24 cellular contexts compared by ENCODE assay signal in genomic region chr2:144361742-144362141, GRCh38.
DNase-seq lines count a peak whose midpoint lies in the region; ATAC-seq, FAIRE-seq and TF ChIP-seq lines count a peak whose summit lies in the region.
"Had no signal": no experiment of that assay in that cellular context is flagged by ENCODE, and none has a peak within 500 bp of the region (broad histone marks: within the 10 kb centered on the region; RNA-seq: fewer than 3 reads in every experiment).

No MANE protein-coding gene starts in this region.

- no peak overlapping the region for H3K4me3 Mint-ChIP-seq in endodermal cell
- H3K4me3 Mint-ChIP-seq in activated CD8-positive, alpha-beta memory T cell treated with anti-CD3 and anti-CD28 coated beads, Interleukin-2, amount 10 ng/mL, durations not matched to agents 7 days and 5 days = no peak overlapping the region

- POLR2A ChIA-PET in HepG2 (lab: Yijun Ruan, JAX) = no interaction called here

- TF ChIP-seq RAD21 in HepG2 (CRISPR knock-in tag; IDR thresholded peaks at IDR 0.05) = no peak

- no peaks in the 10 kb centered on the region for H3K79me2 ChIP-seq in HepG2 (ENCODE audit: insufficient read depth, low read length)

- 0 out of 2 replicates have a peak, but pooled peaks have one; percentile 4 for TF ChIP-seq CTCF in HepG2 (CRISPR knock-in tag; IDR thresholded peaks at IDR 0.05)
- no peak for TF ChIP-seq CTCF in right lobe of liver (IDR thresholded peaks at IDR 0.05)
- TF ChIP-seq CTCF in endodermal cell (conservative IDR thresholded peaks at IDR 0.05) = peak; percentile 43

- TF ChIP-seq EP300 in HepG2 (IDR thresholded peaks at IDR 0.05; ENCODE audit: low read depth in 2 of 2, low read length in 2 of 2) = no peak
- TF ChIP-seq EP300 in HepG2 (CRISPR knock-in tag; IDR thresholded peaks at IDR 0.05; ENCODE audit: borderline replicate concordance) = no peak

- no peak overlapping the region for H3K27ac ChIP-seq in HepG2 (ENCODE audit: extremely low read length, insufficient read depth, low read length)
- no peak overlapping the region for H3K27ac ChIP-seq in right lobe of liver
- peak overlapping the region; percentile 94 for H3K27ac ChIP-seq in SK-N-MC
- H3K27ac ChIP-seq in endodermal cell (ENCODE audit: low read depth, low read length) = no peak overlapping the region
- H3K27ac ChIP-seq: 22Rv1, GM23248, HL-60, SJSA1 had no signal

- no peak overlapping the region for H2AFZ ChIP-seq in HepG2 (ENCODE audit: low read length)
- H2AFZ ChIP-seq: GM23248 had no signal

- no peaks in the 10 kb centered on the region for H3K27me3 ChIP-seq in HepG2 (ENCODE audit: control insufficient read depth in 1 of 2, insufficient read depth in 2 of 2, low read length in 2 of 2)
- no peaks in the 10 kb centered on the region for H3K27me3 ChIP-seq in right lobe of liver
- no peaks in the 10 kb centered on the region for H3K27me3 ChIP-seq in endodermal cell (ENCODE audit: control insufficient read depth, insufficient read depth, low read length, poor library complexity, severe bottlenecking)
- H3K27me3 ChIP-seq: SJSA1 had no signal

- H3K27ac Mint-ChIP-seq in endodermal cell = no peak overlapping the region
- H3K27ac Mint-ChIP-seq in activated CD8-positive, alpha-beta memory T cell treated with anti-CD3 and anti-CD28 coated beads, Interleukin-2, amount 10 ng/mL, durations not matched to agents 7 days and 5 days = no peak overlapping the region

- H3K9me3 ChIP-seq in HepG2 (ENCODE audit: low read length) (no peaks in the 10 kb centered on the region), right lobe of liver (no peaks in the 10 kb centered on the region), SK-N-MC (ENCODE audit: low read depth, low read length) (no peaks in the 10 kb centered on the region), endodermal cell (ENCODE audit: control insufficient read depth, low read length) (no peaks in the 10 kb centered on the region)
- H3K9me3 ChIP-seq: SJSA1 had no signal

- no peaks in the 10 kb centered on the region for H4K20me1 ChIP-seq in HepG2 (ENCODE audit: insufficient read depth, low read length)

- no peaks in the 10 kb centered on the region for H3K9me3 Mint-ChIP-seq in endodermal cell
- no peaks in the 10 kb centered on the region for H3K9me3 Mint-ChIP-seq in activated CD8-positive, alpha-beta memory T cell treated with anti-CD3 and anti-CD28 coated beads, Interleukin-2, amount 10 ng/mL, durations not matched to agents 7 days and 5 days (ENCODE audit: low read depth)

- DNase-seq in HepG2 (ENCODE audit: low spot score) (no peak), right lobe of liver (no peak), SK-N-MC (ENCODE audit: low read depth, low spot score) (no peak), endodermal cell (no peak)
- DNase-seq in activated CD8-positive, alpha-beta memory T cell treated with anti-CD3 and anti-CD28 coated beads, Interleukin-2, amount 10 ng/mL, durations not matched to agents 7 days and 5 days = no peak
- DNase-seq in NK-92 treated with Interleukin-12 subunit alpha and Interleukin-12 subunit beta, amount 100 ng/mL, for 24 hours (lab: John Stamatoyannopoulos, UW) = no peak
- DNase-seq: ACHN, Calu3, DMS79 treated with DMSO at 0.1 percent for 48 hours, GF-D8, KBM-7, MM.1S, NCI-H2029 treated with DMSO at 0.1 percent for 48 hours, NCI-H2227 treated with DMSO at 0.1 percent for 48 hours, NCI-H526 treated with DMSO at 0.1 percent for 48 hours, Right ventricle myocardium superior, RPMI8226 had no signal

- no peaks in the 10 kb centered on the region for H3K36me3 Mint-ChIP-seq in endodermal cell (ENCODE audit: low read depth)
- no peaks in the 10 kb centered on the region for H3K36me3 Mint-ChIP-seq in activated CD8-positive, alpha-beta memory T cell treated with anti-CD3 and anti-CD28 coated beads, Interleukin-2, amount 10 ng/mL, durations not matched to agents 7 days and 5 days

- no peaks in the 10 kb centered on the region for H3K4me1 Mint-ChIP-seq in endodermal cell
- peaks cover 19% of the 10 kb centered on the region for H3K4me1 Mint-ChIP-seq in activated CD8-positive, alpha-beta memory T cell treated with anti-CD3 and anti-CD28 coated beads, Interleukin-2, amount 10 ng/mL, durations not matched to agents 7 days and 5 days

- H3K9ac ChIP-seq in HepG2 (ENCODE audit: insufficient read depth, low read depth, low read length) (no peak overlapping the region), SK-N-MC (ENCODE audit: insufficient read length) (peak overlapping the region; percentile 18), endodermal cell (ENCODE audit: extremely low read depth, low read length, poor library complexity, severe bottlenecking) (no peak overlapping the region)
- H3K9ac ChIP-seq: GM23248 had no signal

- H3K4me3 ChIP-seq in HepG2 (replicated peaks in 1 of 3; ENCODE audit: insufficient read depth in 1 of 3, low read depth in 2 of 3, low read length in 3 of 3) (no peak overlapping the region), right lobe of liver (no peak overlapping the region), SK-N-MC (no peak overlapping the region), endodermal cell (ENCODE audit: low read length) (no peak overlapping the region)
- H3K4me3 ChIP-seq: GM23248, SJSA1 had no signal

- ATAC-seq in HepG2 (no peak), right lobe of liver (no peak), HG03108 (IDR thresholded peaks at IDR 0.05; ENCODE audit: unreplicated experiment) (no peak)
- ATAC-seq in activated CD8-positive, alpha-beta memory T cell treated with anti-CD3 and anti-CD28 coated beads, Interleukin-2, amount 10 ng/mL, durations not matched to agents 7 days and 5 days = no peak
- ATAC-seq: HCT116 had no signal

- no peak for TF ChIP-seq POLR2A in HepG2 (IDR thresholded peaks at IDR 0.05; ENCODE audit: insufficient read depth in 1 of 2, low read depth in 2 of 2, low read length in 2 of 2)
- no peak for TF ChIP-seq POLR2A in right lobe of liver (IDR thresholded peaks at IDR 0.05)

- no peaks in the 10 kb centered on the region for H3K36me3 ChIP-seq in HepG2 (replicated peaks in 1 of 2; ENCODE audit: control insufficient read depth in 1 of 2, insufficient read depth in 2 of 2, low read length in 2 of 2)
- H3K36me3 ChIP-seq in right lobe of liver = no peaks in the 10 kb centered on the region
- H3K36me3 ChIP-seq in SK-N-MC (ENCODE audit: insufficient read depth, low read length) = no peaks in the 10 kb centered on the region
- no peaks in the 10 kb centered on the region for H3K36me3 ChIP-seq in endodermal cell (ENCODE audit: control insufficient read depth, insufficient read depth, low read length)
- H3K36me3 ChIP-seq: SJSA1 had no signal

- H3K4me1 ChIP-seq in HepG2 (ENCODE audit: insufficient read depth, low read length) = no peaks in the 10 kb centered on the region
- H3K4me1 ChIP-seq in right lobe of liver = no peaks in the 10 kb centered on the region
- H3K4me1 ChIP-seq in endodermal cell (ENCODE audit: control insufficient read depth, insufficient read depth, low read length) = no peaks in the 10 kb centered on the region

- intact Hi-C loops in HepG2 (cut with micrococcal nuclease; ENCODE audit: unreplicated experiment) (no loop called here), right lobe of liver (cut with DNase I) (no loop called here)

- no TSS peak for BruUV-seq in HepG2 (replicated peaks; lab: Mats Ljungman, UMichigan)

- FAIRE-seq in HepG2 (lab: Jason Lieb, UNC) = no peak
- FAIRE-seq: GM12891 had no signal

- in situ Hi-C loops in HepG2 (cut with HindIII; ENCODE audit: extremely low pct_ligation_motif_present, low pct_unique_long_range_greater_than_20kb) = no loop called here

- peaks cover 2% of the 10 kb centered on the region for H3K27me3 Mint-ChIP-seq in endodermal cell (ENCODE audit: insufficient read depth)
- no peaks in the 10 kb centered on the region for H3K27me3 Mint-ChIP-seq in activated CD8-positive, alpha-beta memory T cell treated with anti-CD3 and anti-CD28 coated beads, Interleukin-2, amount 10 ng/mL, durations not matched to agents 7 days and 5 days

- CTCF ChIA-PET in HepG2 (lab: Yijun Ruan, JAX; ENCODE audit: low intra/inter-chr PET ratio, low total read pairs) = no interaction called here
- CTCF ChIA-PET in activated CD8-positive, alpha-beta memory T cell treated with anti-CD3 and anti-CD28 coated beads, Interleukin-2, amount 10 ng/mL, durations not matched to agents 7 days and 5 days (lab: Charles Lee) = no interaction called here

- H3K4me2 ChIP-seq in HepG2 (ENCODE audit: low read depth, low read length) = no peak overlapping the region

TF ChIP-seq in HepG2, 621 proteins besides CTCF, POLR2A, EP300 and RAD21:
- TF ChIP-seq ZNF225 (CRISPR knock-in tag; IDR thresholded peaks at IDR 0.05) (no peak), HNRNPK (IDR thresholded peaks at IDR 0.05; ENCODE audit: low read depth, low read length, poor library complexity, severe bottlenecking) (peak; percentile 49)

Comparison
In these comparisons a context has a peak if more than half of its experiments do, and no peak if none do; other contexts are left out.
1. CTCF ChIP-seq: peak in HepG2 (single experiment) and endodermal cell (single experiment); none in right lobe of liver (0 of 4).